ENCODE assay signal across 1 cellular context in the genomic region with DNA sequence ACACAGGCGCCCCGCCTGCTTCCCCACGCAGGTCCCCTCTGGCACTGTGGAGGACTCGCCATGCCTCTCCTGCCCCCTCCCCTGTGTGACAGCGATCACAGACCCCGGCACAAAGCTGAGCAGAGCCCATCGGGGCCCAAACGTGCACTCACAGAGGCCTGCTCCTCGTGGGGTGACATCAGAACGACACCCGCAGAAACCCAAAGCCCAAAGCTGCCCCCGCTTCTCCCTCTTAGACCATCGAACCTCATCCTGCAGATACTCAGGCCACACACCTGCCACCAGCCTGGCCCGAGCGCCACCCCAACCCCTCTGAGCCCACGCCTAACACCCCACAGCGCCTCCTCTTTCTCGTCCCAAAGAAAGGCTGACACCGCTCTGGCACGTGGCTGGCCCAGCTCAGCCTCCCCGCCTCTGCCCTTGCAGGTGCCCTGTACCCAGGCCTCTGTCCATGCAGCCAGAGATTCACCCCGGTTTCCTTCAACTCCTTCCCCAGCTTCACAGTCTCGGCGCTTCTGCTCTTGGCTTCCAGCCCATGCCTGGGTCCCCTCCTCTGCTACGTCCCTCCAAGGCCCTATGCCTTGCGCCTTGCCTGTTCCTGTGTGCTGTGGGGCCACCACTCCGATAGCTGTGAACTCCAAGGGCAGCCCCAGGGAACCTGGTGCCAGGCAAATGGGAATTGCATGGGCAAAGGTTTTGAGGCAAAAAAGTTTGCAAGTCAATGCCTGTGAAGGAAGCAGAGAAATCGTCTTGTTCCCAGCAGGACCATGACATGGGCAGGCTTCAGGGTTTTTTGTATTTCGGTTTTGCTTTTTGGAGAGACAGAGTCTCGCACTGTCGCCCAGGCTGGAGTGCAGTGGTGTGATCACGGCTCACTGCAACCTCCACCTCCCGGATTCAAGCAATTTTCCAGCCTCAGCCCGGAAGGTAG.
A peak's percentile ranks its signal among the peaks of the same experiment; 100 is the strongest.
TF ChIP-seq lines count a peak whose summit lies in the region.

No MANE protein-coding gene starts in this region.

TF ChIP-seq in HepG2, 621 proteins besides CTCF, POLR2A, EP300 and RAD21 (continued from another document and continues in another):
- TF ChIP-seq REXO4 (CRISPR knock-in tag; IDR thresholded peaks at IDR 0.05; ENCODE audit: borderline replicate concordance) (no peak), ZNF563 (CRISPR knock-in tag; IDR thresholded peaks at IDR 0.05) (peak; percentile 28; the same call in 1 of the 2 replicates), NKX3-1 (CRISPR knock-in tag; IDR thresholded peaks at IDR 0.05) (no peak), CENPX (CRISPR knock-in tag; IDR thresholded peaks at IDR 0.05) (no peak), ARID3A (IDR thresholded peaks at IDR 0.05; ENCODE audit: low read depth, low read length) (no peak), DDIT3 (CRISPR knock-in tag; IDR thresholded peaks at IDR 0.05) (no peak), IKZF4 (CRISPR knock-in tag; IDR thresholded peaks at IDR 0.05; ENCODE audit: borderline replicate concordance, low read depth, not compliant biosample characterization) (no peak), ZNF891 (CRISPR knock-in tag; IDR thresholded peaks at IDR 0.05) (peak; percentile 83; the same call in 1 of the 2 replicates), CREBL2 (CRISPR knock-in tag; IDR thresholded peaks at IDR 0.05; ENCODE audit: borderline replicate concordance) (no peak), ARID5B (CRISPR knock-in tag; IDR thresholded peaks at IDR 0.05) (no peak), MIER2 (CRISPR knock-in tag; IDR thresholded peaks at IDR 0.05) (no peak), PAWR (CRISPR knock-in tag; IDR thresholded peaks at IDR 0.05; ENCODE audit: borderline replicate concordance) (no peak), HNF4A (CRISPR knock-in tag; IDR thresholded peaks at IDR 0.05) (no peak), FOXM1 (CRISPR knock-in tag; IDR thresholded peaks at IDR 0.05) (no peak), ZNF18 (CRISPR knock-in tag; IDR thresholded peaks at IDR 0.05; ENCODE audit: insufficient replicate concordance) (no peak), ZBTB42 (CRISPR knock-in tag; IDR thresholded peaks at IDR 0.05) (no peak), ZNF776 (CRISPR knock-in tag; IDR thresholded peaks at IDR 0.05) (peak; percentile 61; the same call in 1 of the 2 replicates), ZNF687 (CRISPR knock-in tag; IDR thresholded peaks at IDR 0.05) (peak; percentile 96), RBFOX2 (IDR thresholded peaks at IDR 0.05; ENCODE audit: low read depth, low read length) (no peak), KLF9 (CRISPR knock-in tag; IDR thresholded peaks at IDR 0.05; ENCODE audit: low read depth) (no peak), ZNF296 (CRISPR knock-in tag; conservative IDR thresholded peaks at IDR 0.05) (no peak), MXD4 (CRISPR knock-in tag; IDR thresholded peaks at IDR 0.05) (no peak), ZNF746 (CRISPR knock-in tag; IDR thresholded peaks at IDR 0.05) (no peak)
- TF ChIP-seq, protein P1, sequence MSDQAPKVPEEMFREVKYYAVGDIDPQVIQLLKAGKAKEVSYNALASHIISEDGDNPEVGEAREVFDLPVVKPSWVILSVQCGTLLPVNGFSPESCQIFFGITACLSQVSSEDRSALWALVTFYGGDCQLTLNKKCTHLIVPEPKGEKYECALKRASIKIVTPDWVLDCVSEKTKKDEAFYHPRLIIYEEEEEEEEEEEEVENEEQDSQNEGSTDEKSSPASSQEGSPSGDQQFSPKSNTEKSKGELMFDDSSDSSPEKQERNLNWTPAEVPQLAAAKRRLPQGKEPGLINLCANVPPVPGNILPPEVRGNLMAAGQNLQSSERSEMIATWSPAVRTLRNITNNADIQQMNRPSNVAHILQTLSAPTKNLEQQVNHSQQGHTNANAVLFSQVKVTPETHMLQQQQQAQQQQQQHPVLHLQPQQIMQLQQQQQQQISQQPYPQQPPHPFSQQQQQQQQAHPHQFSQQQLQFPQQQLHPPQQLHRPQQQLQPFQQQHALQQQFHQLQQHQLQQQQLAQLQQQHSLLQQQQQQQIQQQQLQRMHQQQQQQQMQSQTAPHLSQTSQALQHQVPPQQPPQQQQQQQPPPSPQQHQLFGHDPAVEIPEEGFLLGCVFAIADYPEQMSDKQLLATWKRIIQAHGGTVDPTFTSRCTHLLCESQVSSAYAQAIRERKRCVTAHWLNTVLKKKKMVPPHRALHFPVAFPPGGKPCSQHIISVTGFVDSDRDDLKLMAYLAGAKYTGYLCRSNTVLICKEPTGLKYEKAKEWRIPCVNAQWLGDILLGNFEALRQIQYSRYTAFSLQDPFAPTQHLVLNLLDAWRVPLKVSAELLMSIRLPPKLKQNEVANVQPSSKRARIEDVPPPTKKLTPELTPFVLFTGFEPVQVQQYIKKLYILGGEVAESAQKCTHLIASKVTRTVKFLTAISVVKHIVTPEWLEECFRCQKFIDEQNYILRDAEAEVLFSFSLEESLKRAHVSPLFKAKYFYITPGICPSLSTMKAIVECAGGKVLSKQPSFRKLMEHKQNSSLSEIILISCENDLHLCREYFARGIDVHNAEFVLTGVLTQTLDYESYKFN (CRISPR knock-in tag; conservative IDR thresholded peaks at IDR 0.05): 0 out of 2 replicates have a peak, but pooled peaks have one; percentile 20
- TF ChIP-seq, protein P2, sequence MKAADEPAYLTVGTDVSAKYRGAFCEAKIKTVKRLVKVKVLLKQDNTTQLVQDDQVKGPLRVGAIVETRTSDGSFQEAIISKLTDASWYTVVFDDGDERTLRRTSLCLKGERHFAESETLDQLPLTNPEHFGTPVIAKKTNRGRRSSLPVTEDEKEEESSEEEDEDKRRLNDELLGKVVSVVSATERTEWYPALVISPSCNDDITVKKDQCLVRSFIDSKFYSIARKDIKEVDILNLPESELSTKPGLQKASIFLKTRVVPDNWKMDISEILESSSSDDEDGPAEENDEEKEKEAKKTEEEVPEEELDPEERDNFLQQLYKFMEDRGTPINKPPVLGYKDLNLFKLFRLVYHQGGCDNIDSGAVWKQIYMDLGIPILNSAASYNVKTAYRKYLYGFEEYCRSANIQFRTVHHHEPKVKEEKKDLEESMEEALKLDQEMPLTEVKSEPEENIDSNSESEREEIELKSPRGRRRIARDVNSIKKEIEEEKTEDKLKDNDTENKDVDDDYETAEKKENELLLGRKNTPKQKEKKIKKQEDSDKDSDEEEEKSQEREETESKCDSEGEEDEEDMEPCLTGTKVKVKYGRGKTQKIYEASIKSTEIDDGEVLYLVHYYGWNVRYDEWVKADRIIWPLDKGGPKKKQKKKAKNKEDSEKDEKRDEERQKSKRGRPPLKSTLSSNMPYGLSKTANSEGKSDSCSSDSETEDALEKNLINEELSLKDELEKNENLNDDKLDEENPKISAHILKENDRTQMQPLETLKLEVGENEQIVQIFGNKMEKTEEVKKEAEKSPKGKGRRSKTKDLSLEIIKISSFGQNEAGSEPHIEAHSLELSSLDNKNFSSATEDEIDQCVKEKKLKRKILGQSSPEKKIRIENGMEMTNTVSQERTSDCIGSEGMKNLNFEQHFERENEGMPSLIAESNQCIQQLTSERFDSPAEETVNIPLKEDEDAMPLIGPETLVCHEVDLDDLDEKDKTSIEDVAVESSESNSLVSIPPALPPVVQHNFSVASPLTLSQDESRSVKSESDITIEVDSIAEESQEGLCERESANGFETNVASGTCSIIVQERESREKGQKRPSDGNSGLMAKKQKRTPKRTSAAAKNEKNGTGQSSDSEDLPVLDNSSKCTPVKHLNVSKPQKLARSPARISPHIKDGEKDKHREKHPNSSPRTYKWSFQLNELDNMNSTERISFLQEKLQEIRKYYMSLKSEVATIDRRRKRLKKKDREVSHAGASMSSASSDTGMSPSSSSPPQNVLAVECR (CRISPR knock-in tag; IDR thresholded peaks at IDR 0.05; ENCODE audit: borderline replicate concordance): peak; percentile 23; the same call in 1 of the 2 replicates
- TF ChIP-seq, protein P3, sequence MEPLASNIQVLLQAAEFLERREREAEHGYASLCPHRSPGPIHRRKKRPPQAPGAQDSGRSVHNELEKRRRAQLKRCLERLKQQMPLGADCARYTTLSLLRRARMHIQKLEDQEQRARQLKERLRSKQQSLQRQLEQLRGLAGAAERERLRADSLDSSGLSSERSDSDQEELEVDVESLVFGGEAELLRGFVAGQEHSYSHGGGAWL (CRISPR knock-in tag; IDR thresholded peaks at IDR 0.05): 0 out of 2 replicates have a peak, but pooled peaks have one; percentile 45
- TF ChIP-seq, protein P4, sequence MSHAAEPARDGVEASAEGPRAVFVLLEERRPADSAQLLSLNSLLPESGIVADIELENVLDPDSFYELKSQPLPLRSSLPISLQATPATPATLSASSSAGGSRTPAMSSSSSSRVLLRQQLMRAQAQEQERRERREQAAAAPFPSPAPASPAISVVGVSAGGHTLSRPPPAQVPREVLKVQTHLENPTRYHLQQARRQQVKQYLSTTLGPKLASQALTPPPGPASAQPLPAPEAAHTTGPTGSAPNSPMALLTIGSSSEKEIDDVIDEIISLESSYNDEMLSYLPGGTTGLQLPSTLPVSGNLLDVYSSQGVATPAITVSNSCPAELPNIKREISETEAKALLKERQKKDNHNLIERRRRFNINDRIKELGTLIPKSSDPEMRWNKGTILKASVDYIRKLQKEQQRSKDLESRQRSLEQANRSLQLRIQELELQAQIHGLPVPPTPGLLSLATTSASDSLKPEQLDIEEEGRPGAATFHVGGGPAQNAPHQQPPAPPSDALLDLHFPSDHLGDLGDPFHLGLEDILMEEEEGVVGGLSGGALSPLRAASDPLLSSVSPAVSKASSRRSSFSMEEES (CRISPR knock-in tag; IDR thresholded peaks at IDR 0.05): no peak
